In genomic region chr7:127908430-127909258, GRCh38 we compare ENCODE assay signal across 28 cellular contexts.
DNase-seq lines count a peak whose midpoint lies in the region; ATAC-seq and TF ChIP-seq lines count a peak whose summit lies in the region.
"Had no signal": no experiment of that assay in that cellular context is flagged by ENCODE, and none has a peak within 500 bp of the region (broad histone marks: within the 10 kb centered on the region; RNA-seq: fewer than 3 reads in every experiment).

No MANE protein-coding gene starts in this region.

- no peaks in the 10 kb centered on the region for H3K9me3 Mint-ChIP-seq in nephron progenitor cell
- H3K9me3 Mint-ChIP-seq: activated B cell treated with CpG ODN at 0.5 μM for 24 hours; CD4-positive, alpha-beta T cell; endodermal cell had no signal

- no peaks in the 10 kb centered on the region for H3K27me3 ChIP-seq in SK-N-SH (ENCODE audit: insufficient read depth)
- H3K27me3 ChIP-seq: ovary had no signal

- H3K4me3 Mint-ChIP-seq in nephron progenitor cell, result no peak overlapping the region
- H3K4me3 Mint-ChIP-seq: activated B cell treated with CpG ODN at 0.5 μM for 24 hours; CD4-positive, alpha-beta T cell; endodermal cell had no signal

- no peaks in the 10 kb centered on the region for H3K9me2 ChIP-seq in SK-N-SH

- H3K27me3 Mint-ChIP-seq in nephron progenitor cell (ENCODE audit: low read depth, poor library complexity), result no peaks in the 10 kb centered on the region
- H3K27me3 Mint-ChIP-seq: activated B cell treated with CpG ODN at 0.5 μM for 24 hours; CD4-positive, alpha-beta T cell had no signal

- H3K9me3 ChIP-seq in SK-N-SH, result no peaks in the 10 kb centered on the region
- H3K9me3 ChIP-seq: ovary had no signal

- peaks cover 4% of the 10 kb centered on the region for H3K36me3 Mint-ChIP-seq in nephron progenitor cell (ENCODE audit: low read depth)

- peaks cover 24% of the 10 kb centered on the region for H4K20me1 ChIP-seq in SK-N-SH (ENCODE audit: insufficient read depth)

- no peak; a peak in 1 of 4 replicates for TF ChIP-seq EP300 in SK-N-SH (IDR thresholded peaks at IDR 0.05; ENCODE audit: borderline replicate concordance in 1 of 2, low read depth in 1 of 2, low read length in 1 of 2)

- TF ChIP-seq CTCF in SK-N-SH (IDR thresholded peaks at IDR 0.05) (no peak), 22Rv1 (IDR thresholded peaks at IDR 0.05) (no peak), VCaP (conservative IDR thresholded peaks at IDR 0.05) (no peak), nephron progenitor cell (IDR thresholded peaks at IDR 0.05) (no peak)

- 92% methylated on average over 4 of the region's 4 CpGs for WGBS in SK-N-SH (ENCODE audit: low lambda C conversion rate)

- peaks cover 4 to 14% of the 10 kb centered on the region in 2 experiments for H3K36me3 ChIP-seq in SK-N-SH (replicated peaks in 1 of 2; ENCODE audit: control insufficient read depth in 1 of 2, insufficient read depth in 2 of 2, low read length in 1 of 2)
- H3K36me3 ChIP-seq: ovary had no signal

- H3K9ac ChIP-seq in SK-N-SH, result no peak overlapping the region

- peaks cover 6 to 27% of the 10 kb centered on the region in 2 experiments; a peak in 3 of 4 replicates for H3K4me1 ChIP-seq in SK-N-SH (ENCODE audit: control insufficient read depth in 1 of 2, insufficient read depth in 2 of 2, low read depth in 1 of 2, low read length in 1 of 2)

- no peak for ATAC-seq in SK-N-SH treated with all-trans-retinoic acid at 6 μM for 48 hours
- ATAC-seq: esophagus mucosa, HCT116 had no signal

- H2AFZ ChIP-seq in SK-N-SH (ENCODE audit: low read depth), result no peak overlapping the region
- H2AFZ ChIP-seq: PC-9 had no signal

- peaks cover 38% of the 10 kb centered on the region for H3K4me1 Mint-ChIP-seq in nephron progenitor cell

- CTCF ChIA-PET in SK-N-SH (lab: Yijun Ruan, JAX), result interaction anchor here (0.5 to 1.6 kb wide), 3 partner anchors 9 to 13 kb away, joined by 4 to 6 read pairs (median 4); no protein-coding TSS in a partner anchor

- H3K4me3 ChIP-seq in SK-N-SH (ENCODE audit: low read depth in 2 of 2, low read length in 1 of 2), result no peak overlapping the region
- H3K4me3 ChIP-seq: lung, ovary, PC-9 had no signal

- H3K27ac ChIP-seq in SK-N-SH (ENCODE audit: low read depth in 2 of 2, low read length in 1 of 2), result no peak overlapping the region
- H3K27ac ChIP-seq in 22Rv1, result peak overlapping the region; percentile 25; the same call in 1 of the 2 replicates
- peak overlapping the region; percentile 81 for H3K27ac ChIP-seq in VCaP
- H3K27ac ChIP-seq: ovary, PC-9 had no signal

- no peak overlapping the region for H3K4me2 ChIP-seq in SK-N-SH
- H3K4me2 ChIP-seq: PC-9 had no signal

- POLR2A ChIA-PET in SK-N-SH (lab: Yijun Ruan, JAX), result no interaction called here

- peaks cover 23% of the 10 kb centered on the region for H3F3A ChIP-seq in SK-N-SH (replicated peaks; ENCODE audit: insufficient read depth)

- TF ChIP-seq RAD21 in SK-N-SH (IDR thresholded peaks at IDR 0.05; ENCODE audit: low read length), result no peak

- peak overlapping the region; percentile 6 for H3K27ac Mint-ChIP-seq in nephron progenitor cell
- H3K27ac Mint-ChIP-seq: activated B cell treated with CpG ODN at 0.5 μM for 24 hours; CD4-positive, alpha-beta T cell; endodermal cell had no signal

- peaks cover 24% of the 10 kb centered on the region; the same call in 1 of the 2 replicates for H3K79me2 ChIP-seq in SK-N-SH (ENCODE audit: insufficient read depth)

- DNase-seq in SK-N-SH (no peak), nephron progenitor cell (no peak), NCI-H187 (lab: John Stamatoyannopoulos, UW) (no peak), inferior parietal cortex (ENCODE audit: extremely low spot score) (no peak), AG20443 (ENCODE audit: low spot score) (no peak)
- DNase-seq: 8988T; activated B cell treated with CpG ODN at 0.5 μM for 24 hours; activated T-cell treated with anti-CD3 and anti-CD28 coated beads, Interleukin-2, amount 50 U/mL, for 1 hour; caudate nucleus; CD4-positive, alpha-beta T cell; endodermal cell; head of caudate nucleus; NCI-H1048; NCI-H1694 treated with DMSO at 0.1 percent for 48 hours; NCI-H2171; NCI-H524; NK-92 treated with Interleukin-12 subunit alpha and Interleukin-12 subunit beta, amount 100 ng/mL, for 24 hours; ovary; PC-9; retina; stimulated activated CD4-positive, alpha-beta T cell treated with anti-CD3 and anti-CD28 coated beads, Interleukin-2, amount 100 ng/mL, for 24 hours; T1000 had no signal

TF ChIP-seq in SK-N-SH, 30 proteins besides CTCF, POLR2A, EP300 and RAD21:
- TF ChIP-seq TAF1 (IDR thresholded peaks at IDR 0.05; ENCODE audit: borderline replicate concordance, low read depth, low read length) (no peak), GATA2 (CRISPR knock-in tag; IDR thresholded peaks at IDR 0.05) (peak; percentile 65)

TF ChIP-seq in SK-N-SH treated with all-trans-retinoic acid at 6 μM for 48 hours, 23 proteins besides CTCF, POLR2A, EP300 and RAD21:
- TF ChIP-seq TCF4 (CRISPR knock-in tag; IDR thresholded peaks at IDR 0.05; ENCODE audit: borderline replicate concordance) (no peak), ZFP30 (CRISPR knock-in tag; IDR thresholded peaks at IDR 0.05) (no peak)

Comparison
In these comparisons a context has a peak if more than half of its experiments do, and no peak if none do; other contexts are left out.
1. H3K27ac ChIP-seq: peak in 22Rv1 (single experiment) and VCaP (single experiment); none in SK-N-SH (0 of 2).